In genomic region chr1:241963722-241964121, GRCh38 we compare ENCODE assay signal across 2 cellular contexts.
TF ChIP-seq lines count a peak whose summit lies in the region.

No MANE protein-coding gene starts in this region.

TF ChIP-seq in HepG2, 621 proteins besides CTCF, POLR2A, EP300 and RAD21:
- no peak for TF ChIP-seq MYNN (CRISPR knock-in tag; IDR thresholded peaks at IDR 0.05; ENCODE audit: low read depth)
- TF ChIP-seq MAFK (conservative IDR thresholded peaks at IDR 0.05 in 1 of 2, IDR thresholded peaks at IDR 0.05 in 1 of 2; ENCODE audit: low read length in 2 of 2): peak; percentile 73 to 78
- no peak for TF ChIP-seq REL (CRISPR knock-in tag; conservative IDR thresholded peaks at IDR 0.05)
- TF ChIP-seq AGO2 (optimal IDR thresholded peaks at IDR 0.05; ENCODE audit: low read depth, low read length): no peak
- TF ChIP-seq NFE2 (CRISPR knock-in tag; IDR thresholded peaks at IDR 0.05): no peak
- TF ChIP-seq PITX1 (CRISPR knock-in tag; IDR thresholded peaks at IDR 0.05): no peak
- peak; percentile 66 for TF ChIP-seq MAFF (IDR thresholded peaks at IDR 0.05; ENCODE audit: low read depth, low read length)
- TF ChIP-seq TIGD3 (CRISPR knock-in tag; IDR thresholded peaks at IDR 0.05; ENCODE audit: borderline replicate concordance): no peak
- no peak for TF ChIP-seq ZNF224 (CRISPR knock-in tag; IDR thresholded peaks at IDR 0.05)

TF ChIP-seq in K562, 482 proteins besides CTCF, POLR2A, EP300 and RAD21:
- TF ChIP-seq MAFF (IDR thresholded peaks at IDR 0.05; ENCODE audit: low read length) (peak; percentile 44), TGIF2 (CRISPR knock-in tag; IDR thresholded peaks at IDR 0.05) (no peak), CCNT2 (IDR thresholded peaks at IDR 0.05; ENCODE audit: borderline replicate concordance, extremely low read depth, insufficient read length, low read depth, low read length) (no peak), HOXB6 (CRISPR knock-in tag; IDR thresholded peaks at IDR 0.05; ENCODE audit: borderline replicate concordance) (no peak), PHF20 (IDR thresholded peaks at IDR 0.05; ENCODE audit: partially characterized antibody) (no peak), ZNF668 (CRISPR knock-in tag; IDR thresholded peaks at IDR 0.05) (no peak), FOXJ2 (tag; IDR thresholded peaks at IDR 0.05) (no peak), MAFK (IDR thresholded peaks at IDR 0.05; ENCODE audit: low read length) (peak; percentile 30; the same call in 1 of the 2 replicates), ZNF316 (IDR thresholded peaks at IDR 0.05) (peak; percentile 67), MAFG (tag; conservative IDR thresholded peaks at IDR 0.05) (0 out of 2 replicates have a peak, but pooled peaks have one; percentile 11), CHD7 (IDR thresholded peaks at IDR 0.05; ENCODE audit: low read depth, low read length) (no peak), PURB (CRISPR knock-in tag; IDR thresholded peaks at IDR 0.05; ENCODE audit: low read depth) (no peak), YBX1 (IDR thresholded peaks at IDR 0.05) (no peak), ELK1 (CRISPR knock-in tag; IDR thresholded peaks at IDR 0.05) (no peak), C11orf30 (IDR thresholded peaks at IDR 0.05; ENCODE audit: low read depth) (peak; percentile 49), SP1 (CRISPR knock-in tag; IDR thresholded peaks at IDR 0.05) (no peak), CREM (IDR thresholded peaks at IDR 0.05; ENCODE audit: low read depth) (no peak), ZBTB12 (CRISPR knock-in tag; IDR thresholded peaks at IDR 0.05) (no peak), IRF1 (CRISPR knock-in tag; IDR thresholded peaks at IDR 0.05; ENCODE audit: borderline replicate concordance) (no peak), MEF2D (tag; conservative IDR thresholded peaks at IDR 0.05; ENCODE audit: low read depth) (no peak), BACH1 (tag; IDR thresholded peaks at IDR 0.05) (no peak), ATF7 (IDR thresholded peaks at IDR 0.05) (no peak), HNRNPLL (IDR thresholded peaks at IDR 0.05; ENCODE audit: low read depth, low read length, poor library complexity, severe bottlenecking) (no peak)
TF ChIP-seq in K562: peak in this region for 5.
